ENCODE assay signal across 15 cellular contexts in genomic region chr13:96294930-96295657, GRCh38.
DNase-seq lines count a peak whose midpoint lies in the region; ATAC-seq and TF ChIP-seq lines count a peak whose summit lies in the region.
"Had no signal": no experiment of that assay in that cellular context is flagged by ENCODE, and none has a peak within 500 bp of the region (broad histone marks: within the 10 kb centered on the region; RNA-seq: fewer than 3 reads in every experiment).

No MANE protein-coding gene starts in this region.

- ATAC-seq in left lobe of liver (no peak), HG03460 (IDR thresholded peaks at IDR 0.05; ENCODE audit: unreplicated experiment) (no peak)

- WGBS in iPS DF 6.9 (ENCODE audit: insufficient coverage, insufficient read length) = no CpG with 5 or more reads among the region's 5 CpGs
- 52 to 61% methylated on average over 5 of the region's 5 CpGs for WGBS in lower leg skin, 2 donors

- peak overlapping the region; percentile 46 for H3K4me3 ChIP-seq in HUES48 (ENCODE audit: low read depth, low read length)
- H3K4me3 ChIP-seq in iPS DF 6.9 (ENCODE audit: low read length) = no peak overlapping the region
- no peak overlapping the region for H3K4me3 ChIP-seq in lower leg skin (ENCODE audit: low read depth, poor library complexity, severe bottlenecking)

- no peak for TF ChIP-seq CTCF in lower leg skin (IDR thresholded peaks at IDR 0.05)

- intact Hi-C loops in lower leg skin (cut with DNase I; ENCODE audit: low total_unique reads) = no loop called here

- H3K27ac ChIP-seq in HUES48 (ENCODE audit: low read depth, low read length) (peak overlapping the region; percentile 91), iPS DF 6.9 (ENCODE audit: low read length) (peak overlapping the region; percentile 59)

- H3K36me3 ChIP-seq in HUES48 (ENCODE audit: control insufficient read depth, insufficient read depth, low read length) (no peaks in the 10 kb centered on the region), iPS DF 6.9 (ENCODE audit: control insufficient read depth, insufficient read depth, low read length) (no peaks in the 10 kb centered on the region)

- no peaks in the 10 kb centered on the region for H3K27me3 ChIP-seq in HUES48 (ENCODE audit: control insufficient read depth, insufficient read depth, low read length)
- H3K27me3 ChIP-seq in iPS DF 6.9 (ENCODE audit: control insufficient read depth, insufficient read depth, low read length) = no peaks in the 10 kb centered on the region

- peak overlapping the region; percentile 41; the same call in 1 of the 2 replicates for H3K9ac ChIP-seq in HUES48 (ENCODE audit: low read depth, low read length)

- H3K4me1 ChIP-seq in HUES48 (ENCODE audit: control insufficient read depth, insufficient read depth, low read length) = peaks cover 54% of the 10 kb centered on the region
- H3K4me1 ChIP-seq in iPS DF 6.9 (ENCODE audit: control insufficient read depth, insufficient read depth, low read length) = no peaks in the 10 kb centered on the region; the same call in 1 of the 2 replicates

- no peak for TF ChIP-seq POLR2A in lower leg skin (IDR thresholded peaks at IDR 0.05)

- DNase-seq in NCI-H82 (lab: John Stamatoyannopoulos, UW) = peak; percentile 77
- DNase-seq in iPS DF 6.9 (ENCODE audit: low read depth, low spot score) = no peak
- DNase-seq in lower leg skin (ENCODE audit: low spot score in 2 of 2) = no peak
- DNase-seq in AG20443 (ENCODE audit: low spot score) = no peak
- no peak for DNase-seq in left lobe of liver (ENCODE audit: low spot score)
- DNase-seq: C1 segment of cervical spinal cord, DMS53, HCEC 1CT, KBM-7, NCI-H1092, NCI-H446, NCI-H774, SHP77 treated with DMSO at 0.1 percent for 48 hours had no signal

- H3K9me3 ChIP-seq in HUES48 (ENCODE audit: control insufficient read depth, insufficient read depth, low read length) (no peaks in the 10 kb centered on the region), iPS DF 6.9 (ENCODE audit: control insufficient read depth, insufficient read depth, low read length) (no peaks in the 10 kb centered on the region)
